In the genomic region with DNA sequence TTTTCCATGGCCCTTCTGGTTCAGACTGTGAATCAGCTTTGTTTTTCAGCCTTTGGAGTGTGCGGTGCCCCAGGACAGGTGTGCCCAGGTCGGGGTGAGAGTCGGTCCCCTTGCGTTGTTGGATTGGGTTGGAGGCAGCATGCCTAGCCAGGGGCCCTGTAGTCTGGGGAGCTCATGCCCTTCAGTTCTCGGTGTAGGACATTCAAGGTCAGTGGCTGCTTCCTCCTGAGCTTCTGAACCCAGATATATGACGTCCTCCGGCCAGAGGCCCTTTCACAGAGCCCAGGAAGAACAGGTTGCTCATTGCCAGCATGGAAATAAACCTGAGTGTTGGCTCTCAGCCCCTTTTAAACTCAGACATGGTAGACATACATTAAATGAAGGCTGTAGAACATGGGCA, we compare ENCODE assay signal across 25 cellular contexts. TPM values are rescaled to one million over a fixed set of nuclear protein-coding genes. Genes with fewer than 3 reads are reported as not detected.
"Had no signal": no experiment of that assay in that cellular context is flagged by ENCODE, and none has a peak within 500 bp of the region (broad histone marks: within the 10 kb centered on the region; RNA-seq: fewer than 3 reads in every experiment).

No MANE protein-coding gene starts in this region.

- H3K36me3 ChIP-seq: gastroesophageal sphincter, ovary, sigmoid colon, suprapubic skin, thyroid gland had no signal

- H3K4me1 Mint-ChIP-seq: central memory CD8-positive, alpha-beta T cell had no signal

- DNase-seq: cortex of kidney; dorsolateral prefrontal cortex; effector memory CD4-positive, alpha-beta T cell; glutamatergic neuron; hippocampal formation; left colon; mucosa of descending colon; naive thymus-derived CD8-positive, alpha-beta T cell; ovary; sigmoid colon; small intestine; stimulated activated CD4-positive, alpha-beta T cell treated with anti-CD3 and anti-CD28 coated beads, Interleukin-12 subunit alpha, Interleukin-12 subunit beta, amount 100 ng/mL, for 4 hours; stimulated activated naive CD4-positive, alpha-beta T cell treated with Interleukin-2 at 50 U/mL for 16 hours; thyroid gland had no signal

- H3K4me1 ChIP-seq: gastroesophageal sphincter, sigmoid colon, suprapubic skin, thyroid gland had no signal

- ATAC-seq: esophagus mucosa; gastroesophageal sphincter; naive thymus-derived CD8-positive, alpha-beta T cell had no signal

- H3K4me3 Mint-ChIP-seq: central memory CD8-positive, alpha-beta T cell; naive thymus-derived CD8-positive, alpha-beta T cell; neural crest cell; type B pancreatic cell had no signal

- H3K27me3 Mint-ChIP-seq: type B pancreatic cell had no signal

- H3K9me3 Mint-ChIP-seq: central memory CD8-positive, alpha-beta T cell; naive thymus-derived CD8-positive, alpha-beta T cell; neural crest cell; type B pancreatic cell had no signal

- H3K27ac Mint-ChIP-seq: naive thymus-derived CD8-positive, alpha-beta T cell; type B pancreatic cell had no signal

- H3K4me3 ChIP-seq: dorsolateral prefrontal cortex, gastroesophageal sphincter, mucosa of descending colon, ovary, sigmoid colon, suprapubic skin, thyroid gland had no signal

- H3K27me3 ChIP-seq: dorsolateral prefrontal cortex, gastroesophageal sphincter, ovary, sigmoid colon, suprapubic skin, thyroid gland had no signal

- H3K27ac ChIP-seq: dorsolateral prefrontal cortex, gastroesophageal sphincter, ovary, sigmoid colon, suprapubic skin, thyroid gland had no signal

- H3K9me3 ChIP-seq: gastroesophageal sphincter, mucosa of descending colon, ovary, sigmoid colon, suprapubic skin, thyroid gland had no signal

- H3K36me3 Mint-ChIP-seq: type B pancreatic cell had no signal

RNA-seq across cellular contexts. Expression of gene CSRP3, which starts 2.7 kb away (rescaled TPM):
- total RNA-seq: dorsolateral prefrontal cortex; esophagus mucosa; fibroblast of lung; kidney epithelial cell; left colon; lower leg skin; naive thymus-derived CD8-positive, alpha-beta T cell; neural crest cell; posterior vena cava; renal cortical epithelial cell; sigmoid colon; suprapubic skin; thyroid gland had no signal
- polyA plus RNA-seq: fibroblast of lung; naive thymus-derived CD8-positive, alpha-beta T cell had no signal

RNA-seq across cellular contexts. Expression of gene E2F8, which starts 41.7 kb away (rescaled TPM):
- total RNA-seq: naive thymus-derived CD8-positive, alpha-beta T cell; thyroid gland had no signal
- polyA plus RNA-seq: naive thymus-derived CD8-positive, alpha-beta T cell had no signal
